Comparison of ENCODE assay signal across 9 cellular contexts in genomic region chr1:75203415-75204277, GRCh38.
DNase-seq lines count a peak whose midpoint lies in the region; ATAC-seq and TF ChIP-seq lines count a peak whose summit lies in the region.
"Had no signal": no experiment of that assay in that cellular context is flagged by ENCODE, and none has a peak within 500 bp of the region (broad histone marks: within the 10 kb centered on the region; RNA-seq: fewer than 3 reads in every experiment).

No MANE protein-coding gene starts in this region.

- intact Hi-C loops in tibial artery (cut with DNase I; ENCODE audit: low total_unique reads) = loop anchor here (10.0 kb wide), 1 partner anchor 439 kb away; no protein-coding TSS in a partner anchor

- H3K9ac ChIP-seq in adipocyte (ENCODE audit: low read length) = no peak overlapping the region

- no peaks in the 10 kb centered on the region for H3K4me1 ChIP-seq in adipocyte (ENCODE audit: control insufficient read depth, insufficient read depth, low read length)
- no peaks in the 10 kb centered on the region for H3K4me1 ChIP-seq in tibial artery

- ATAC-seq in GM18508 (IDR thresholded peaks at IDR 0.05; ENCODE audit: insufficient read depth, unreplicated experiment) (peak; percentile 77), HG02870 (IDR thresholded peaks at IDR 0.05; ENCODE audit: unreplicated experiment) (peak; percentile 93)

- no peaks in the 10 kb centered on the region for H3K9me3 ChIP-seq in adipocyte (ENCODE audit: control insufficient read depth, low read length)
- H3K9me3 ChIP-seq in tibial artery = no peaks in the 10 kb centered on the region
- H3K9me3 ChIP-seq: neutrophil had no signal

- no peak overlapping the region for H3K27ac ChIP-seq in tibial artery
- H3K27ac ChIP-seq: neutrophil had no signal

- DNase-seq in Ammon's horn (ENCODE audit: low spot score) = peak; percentile 53
- peak; percentile 81 for DNase-seq in NCI-H1694 treated with DMSO at 0.1 percent for 48 hours (lab: John Stamatoyannopoulos, UW)
- DNase-seq in adipocyte (ENCODE audit: low read depth) = peak; percentile 83
- peak; percentile 38 for DNase-seq in iPS-NIHi11 (ENCODE audit: low spot score)
- DNase-seq in tibial artery = no peak
- DNase-seq in stimulated activated CD4-positive, alpha-beta T cell treated with anti-CD3 and anti-CD28 coated beads, Interleukin-4, amount 100 ng/mL, for 4 hours = no peak

- H3K36me3 ChIP-seq in adipocyte (ENCODE audit: control insufficient read depth, insufficient read depth, low read length, severe bottlenecking) (no peaks in the 10 kb centered on the region), tibial artery (no peaks in the 10 kb centered on the region)
- H3K36me3 ChIP-seq: neutrophil had no signal

- H3K4me3 ChIP-seq in adipocyte (ENCODE audit: low read length) = no peak overlapping the region
- H3K4me3 ChIP-seq in tibial artery = no peak overlapping the region

- peak; percentile 39 to 40 for TF ChIP-seq CTCF in tibial artery (IDR thresholded peaks at IDR 0.05)

- H3K27me3 ChIP-seq in adipocyte (replicated peaks; ENCODE audit: control insufficient read depth, insufficient read depth, low read length) = peaks cover 4% of the 10 kb centered on the region
- no peaks in the 10 kb centered on the region for H3K27me3 ChIP-seq in tibial artery
- H3K27me3 ChIP-seq: neutrophil had no signal

Comparison
In these comparisons a context has a peak if more than half of its experiments do, and no peak if none do; other contexts are left out.
1. DNase-seq: peak in Ammon's horn (single experiment), NCI-H1694 treated with DMSO at 0.1 percent for 48 hours (single experiment), adipocyte (single experiment) and iPS-NIHi11 (single experiment); none in tibial artery (0 of 2) and stimulated activated CD4-positive, alpha-beta T cell treated with anti-CD3 and anti-CD28 coated beads, Interleukin-4, amount 100 ng/mL, for 4 hours (0 of 2).